Comparison of ENCODE assay signal across 8 cellular contexts in the genomic region with DNA sequence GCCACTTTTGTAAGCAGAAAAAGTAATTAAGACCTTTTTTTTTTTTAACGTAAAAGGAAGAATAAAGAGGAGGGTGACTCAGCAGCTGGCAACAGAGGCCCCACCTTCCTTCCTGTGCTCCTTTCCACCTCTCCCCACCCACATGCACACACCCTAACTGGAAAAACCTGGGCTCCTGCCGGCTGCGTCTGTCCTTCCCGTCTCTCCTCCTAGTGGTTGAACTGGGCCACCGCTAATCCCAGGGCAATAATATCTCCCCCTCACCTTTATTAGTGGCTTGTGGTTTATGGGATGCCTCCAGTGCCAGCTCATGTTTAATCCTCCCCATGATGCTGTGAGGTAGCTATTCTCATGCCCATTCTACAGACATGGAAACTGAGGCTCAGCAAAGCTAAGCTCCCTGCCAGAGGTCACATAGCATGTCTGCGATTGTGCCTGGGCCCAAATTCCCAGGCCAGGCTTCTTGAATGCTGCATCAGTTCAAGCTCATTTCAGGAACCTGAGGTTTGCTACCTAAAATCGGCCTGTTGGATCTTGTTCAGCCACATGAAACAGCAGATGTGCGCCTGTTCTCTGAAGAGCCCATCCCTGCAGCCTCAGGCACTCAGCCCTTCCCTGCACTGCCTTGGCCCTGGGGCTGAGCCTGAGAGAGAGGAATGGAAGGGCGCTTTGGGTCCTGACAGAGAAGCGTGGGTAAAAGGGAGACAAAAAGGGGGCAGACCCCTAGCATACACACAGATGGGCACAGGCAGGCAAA.
DNase-seq lines count a peak whose midpoint lies in the region; ATAC-seq and TF ChIP-seq lines count a peak whose summit lies in the region.

No MANE protein-coding gene starts in this region.

- peaks cover 11% of the 10 kb centered on the region for H3K4me1 Mint-ChIP-seq in activated naive CD8-positive, alpha-beta T cell treated with anti-CD3 and anti-CD28 coated beads, Interleukin-2, amount 50 U/mL, for 24 hours
- H3K4me1 Mint-ChIP-seq in activated naive CD8-positive, alpha-beta T cell treated with anti-CD3 and anti-CD28 coated beads for 36 hours: peaks cover 11% of the 10 kb centered on the region

- no peak overlapping the region for H3K4me3 Mint-ChIP-seq in activated naive CD8-positive, alpha-beta T cell treated with anti-CD3 and anti-CD28 coated beads, Interleukin-2, amount 50 U/mL, for 24 hours
- H3K4me3 Mint-ChIP-seq in activated naive CD8-positive, alpha-beta T cell treated with anti-CD3 and anti-CD28 coated beads for 36 hours: no peak overlapping the region

- H3K36me3 ChIP-seq in RWPE2 (ENCODE audit: low read depth) (no peaks in the 10 kb centered on the region), esophagus muscularis mucosa (no peaks in the 10 kb centered on the region), thymus (ENCODE audit: control insufficient read depth, insufficient read depth) (no peaks in the 10 kb centered on the region)

- WGBS in esophagus muscularis mucosa: 73% methylated on average over 9 of the region's 10 CpGs
- WGBS in thymus: 25% methylated on average over 10 of the region's 10 CpGs

- H3K36me3 Mint-ChIP-seq in activated naive CD8-positive, alpha-beta T cell treated with anti-CD3 and anti-CD28 coated beads, Interleukin-2, amount 50 U/mL, for 24 hours (ENCODE audit: low read depth): no peaks in the 10 kb centered on the region
- no peaks in the 10 kb centered on the region for H3K36me3 Mint-ChIP-seq in activated naive CD8-positive, alpha-beta T cell treated with anti-CD3 and anti-CD28 coated beads for 36 hours

- H3K9me3 ChIP-seq in RWPE2 (ENCODE audit: severe bottlenecking): no peaks in the 10 kb centered on the region
- H3K9me3 ChIP-seq in esophagus muscularis mucosa: no peaks in the 10 kb centered on the region
- H3K9me3 ChIP-seq in thymus (ENCODE audit: control insufficient read depth): no peaks in the 10 kb centered on the region

- peak; percentile 18 for DNase-seq in activated naive CD8-positive, alpha-beta T cell treated with anti-CD3 and anti-CD28 coated beads, Interleukin-2, amount 50 U/mL, for 24 hours
- no peak for DNase-seq in activated naive CD8-positive, alpha-beta T cell treated with anti-CD3 and anti-CD28 coated beads for 36 hours
- DNase-seq in RWPE2 (ENCODE audit: low spot score) (peak; percentile 98), esophagus muscularis mucosa (ENCODE audit: extremely low spot score) (no peak), GM10266 (ENCODE audit: extremely low spot score) (no peak)

- H3K27me3 Mint-ChIP-seq in activated naive CD8-positive, alpha-beta T cell treated with anti-CD3 and anti-CD28 coated beads, Interleukin-2, amount 50 U/mL, for 24 hours: peaks cover 2% of the 10 kb centered on the region
- no peaks in the 10 kb centered on the region for H3K27me3 Mint-ChIP-seq in activated naive CD8-positive, alpha-beta T cell treated with anti-CD3 and anti-CD28 coated beads for 36 hours

- peak overlapping the region; percentile 69 for H3K27ac Mint-ChIP-seq in activated naive CD8-positive, alpha-beta T cell treated with anti-CD3 and anti-CD28 coated beads, Interleukin-2, amount 50 U/mL, for 24 hours
- no peak overlapping the region for H3K27ac Mint-ChIP-seq in activated naive CD8-positive, alpha-beta T cell treated with anti-CD3 and anti-CD28 coated beads for 36 hours

- TF ChIP-seq EP300 in esophagus muscularis mucosa (IDR thresholded peaks at IDR 0.05): no peak

- TF ChIP-seq CTCF in RWPE2 (IDR thresholded peaks at IDR 0.05; ENCODE audit: poor library complexity, severe bottlenecking) (peak; percentile 85), esophagus muscularis mucosa (IDR thresholded peaks at IDR 0.05) (peak; percentile 27 to 39 (median 31)), GM10266 (IDR thresholded peaks at IDR 0.05; ENCODE audit: control insufficient read depth, insufficient read depth, low read depth, missing control alignments) (no peak)

- H3K27me3 ChIP-seq in RWPE2 (ENCODE audit: insufficient read depth, poor library complexity, severe bottlenecking) (no peaks in the 10 kb centered on the region), esophagus muscularis mucosa (no peaks in the 10 kb centered on the region), thymus (ENCODE audit: control insufficient read depth, insufficient read depth) (no peaks in the 10 kb centered on the region)

- intact Hi-C loops in esophagus muscularis mucosa (cut with DNase I): loop anchor here (5.0 kb wide), 1 partner anchor 73 kb away; no protein-coding TSS in a partner anchor

- H3K4me3 ChIP-seq in RWPE2 (ENCODE audit: severe bottlenecking): no peak overlapping the region
- H3K4me3 ChIP-seq in esophagus muscularis mucosa: no peak overlapping the region
- no peak overlapping the region for H3K4me3 ChIP-seq in thymus (ENCODE audit: low read length)

- no peak for TF ChIP-seq POLR2A in esophagus muscularis mucosa (IDR thresholded peaks at IDR 0.05; ENCODE audit: low read depth)

- no peaks in the 10 kb centered on the region for H3K9me3 Mint-ChIP-seq in activated naive CD8-positive, alpha-beta T cell treated with anti-CD3 and anti-CD28 coated beads, Interleukin-2, amount 50 U/mL, for 24 hours
- H3K9me3 Mint-ChIP-seq in activated naive CD8-positive, alpha-beta T cell treated with anti-CD3 and anti-CD28 coated beads for 36 hours: no peaks in the 10 kb centered on the region

- H3K27ac ChIP-seq in RWPE2 (ENCODE audit: poor library complexity, severe bottlenecking) (peak overlapping the region; percentile 80), esophagus muscularis mucosa (replicated peaks in 1 of 4) (peak overlapping the region in 2 of 4 donors; percentile 7 to 20), thymus (ENCODE audit: low read depth) (peak overlapping the region; percentile 58)

- no peak for ATAC-seq in activated naive CD8-positive, alpha-beta T cell treated with anti-CD3 and anti-CD28 coated beads, Interleukin-2, amount 50 U/mL, for 24 hours
- ATAC-seq in RWPE2 (ENCODE audit: low read depth): peak; percentile 88
- ATAC-seq in GM21717 (IDR thresholded peaks at IDR 0.05; ENCODE audit: unreplicated experiment): no peak
- no peak for ATAC-seq in HG02973 (IDR thresholded peaks at IDR 0.05; ENCODE audit: unreplicated experiment)

- H3K4me1 ChIP-seq in RWPE2 (ENCODE audit: insufficient read depth, poor library complexity, severe bottlenecking) (peaks cover 34% of the 10 kb centered on the region), esophagus muscularis mucosa (peaks cover 11 to 68% (median 54%) of the 10 kb centered on the region in 4 donors), thymus (ENCODE audit: control insufficient read depth, insufficient read depth, low read length) (no peaks in the 10 kb centered on the region)

Comparison
In these comparisons a context has a peak if more than half of its experiments do, and no peak if none do; other contexts are left out.
1. DNase-seq: peak in activated naive CD8-positive, alpha-beta T cell treated with anti-CD3 and anti-CD28 coated beads, Interleukin-2, amount 50 U/mL, for 24 hours (single experiment) and RWPE2 (single experiment); none in activated naive CD8-positive, alpha-beta T cell treated with anti-CD3 and anti-CD28 coated beads for 36 hours (single experiment), esophagus muscularis mucosa (single experiment) and GM10266 (single experiment).